34 cellular contexts compared by ENCODE assay signal in genomic region chr14:85301506-85301905, GRCh38.
"Had no signal": no experiment of that assay in that cellular context is flagged by ENCODE, and none has a peak within 500 bp of the region (broad histone marks: within the 10 kb centered on the region; RNA-seq: fewer than 3 reads in every experiment).

No MANE protein-coding gene starts in this region.

- H3K4me1 Mint-ChIP-seq: activated naive CD8-positive, alpha-beta T cell treated with anti-CD3 and anti-CD28 coated beads for 36 hours; activated T-helper 17 cell treated with anti-CD3 and anti-CD28 coated beads, Interleukin-2, amount 50 U/mL, for 72 hours; central memory CD8-positive, alpha-beta T cell had no signal

- H3K27me3 Mint-ChIP-seq: activated naive CD8-positive, alpha-beta T cell treated with anti-CD3 and anti-CD28 coated beads for 36 hours; activated T-helper 17 cell treated with anti-CD3 and anti-CD28 coated beads, Interleukin-2, amount 50 U/mL, for 72 hours; central memory CD8-positive, alpha-beta T cell had no signal

- H3K36me3 Mint-ChIP-seq: activated naive CD8-positive, alpha-beta T cell treated with anti-CD3 and anti-CD28 coated beads for 36 hours had no signal

- DNase-seq: activated CD4-positive, alpha-beta T cell treated with anti-CD3 and anti-CD28 coated beads for 1 hour; activated CD4-positive, alpha-beta T cell treated with anti-CD3 and anti-CD28 coated beads for 48 hours; activated CD4-positive, alpha-beta T cell treated with anti-CD3 and anti-CD28 coated beads, Interleukin-2, amount 50 U/mL, for 4 hours; activated CD4-positive, CD25-positive, alpha-beta regulatory T cell; activated CD8-positive, alpha-beta T cell treated with anti-CD3 and anti-CD28 coated beads for 36 hours; activated effector memory CD4-positive, alpha-beta T cell treated with anti-CD3 and anti-CD28 coated beads, Interleukin-2, amount 50 U/mL, for 16 hours; activated naive CD4-positive, alpha-beta T cell; activated naive CD4-positive, alpha-beta T cell treated with anti-CD3 and anti-CD28 coated beads, Interleukin-2, amount 50 U/mL, for 16 hours; activated naive CD8-positive, alpha-beta T cell treated with anti-CD3 and anti-CD28 coated beads for 36 hours; activated T-cell treated with anti-CD3 and anti-CD28 coated beads, Interleukin-2, amount 50 U/mL, for 1 hour; activated T-cell treated with anti-CD3 and anti-CD28 coated beads, Interleukin-2, amount 50 U/mL, for 72 hours; amygdala; colonic mucosa; Kasumi-1; KG1; MG63; NCI-H1048; NCI-H1105 treated with DMSO at 0.1 percent for 48 hours; NCI-H187 treated with DMSO at 0.1 percent for 48 hours; NCI-H2227 treated with DMSO at 0.1 percent for 48 hours; NCI-H446; NCI-H524; PC-3; Peyer's patch; RPMI8226; SHP77 treated with DMSO at 0.1 percent for 48 hours; SW 1271; T-helper 1 cell; T-helper 2 cell; T1000; WERI-Rb-1 had no signal

- H3K4me3 Mint-ChIP-seq: activated CD8-positive, alpha-beta T cell treated with anti-CD3 and anti-CD28 coated beads for 36 hours; activated naive CD8-positive, alpha-beta T cell treated with anti-CD3 and anti-CD28 coated beads for 36 hours; activated T-cell treated with anti-CD3 and anti-CD28 coated beads, Interleukin-2, amount 50 U/mL, for 72 hours; activated T-helper 17 cell treated with anti-CD3 and anti-CD28 coated beads, Interleukin-2, amount 50 U/mL, for 72 hours; central memory CD8-positive, alpha-beta T cell had no signal

- H3K27ac Mint-ChIP-seq: activated CD8-positive, alpha-beta T cell treated with anti-CD3 and anti-CD28 coated beads for 36 hours; activated naive CD8-positive, alpha-beta T cell treated with anti-CD3 and anti-CD28 coated beads for 36 hours; activated T-cell treated with anti-CD3 and anti-CD28 coated beads, Interleukin-2, amount 50 U/mL, for 72 hours; activated T-helper 17 cell treated with anti-CD3 and anti-CD28 coated beads, Interleukin-2, amount 50 U/mL, for 72 hours had no signal

- ATAC-seq: activated CD8-positive, alpha-beta T cell treated with anti-CD3 and anti-CD28 coated beads for 36 hours; activated T-cell treated with anti-CD3 and anti-CD28 coated beads, Interleukin-2, amount 50 U/mL, for 72 hours; activated T-helper 17 cell treated with anti-CD3 and anti-CD28 coated beads, Interleukin-2, amount 50 U/mL, for 72 hours; PC-3; SK-N-SH treated with all-trans-retinoic acid at 6 μM for 48 hours had no signal
